In genomic region chr2:81328968-81329367, GRCh38 we compare ENCODE assay signal across 8 cellular contexts.
"Had no signal": no experiment of that assay in that cellular context is flagged by ENCODE, and none has a peak within 500 bp of the region (broad histone marks: within the 10 kb centered on the region; RNA-seq: fewer than 3 reads in every experiment).

No MANE protein-coding gene starts in this region.

- H3K4me3 ChIP-seq: GM12878 had no signal

- ATAC-seq: GM12878 had no signal

- FAIRE-seq: G401.6, GM12878, GM12891, GM12892, GM18507, GM19239 had no signal

- DNase-seq: GDM1, GF-D8 had no signal
